16 cellular contexts compared by ENCODE assay signal in the genomic region with DNA sequence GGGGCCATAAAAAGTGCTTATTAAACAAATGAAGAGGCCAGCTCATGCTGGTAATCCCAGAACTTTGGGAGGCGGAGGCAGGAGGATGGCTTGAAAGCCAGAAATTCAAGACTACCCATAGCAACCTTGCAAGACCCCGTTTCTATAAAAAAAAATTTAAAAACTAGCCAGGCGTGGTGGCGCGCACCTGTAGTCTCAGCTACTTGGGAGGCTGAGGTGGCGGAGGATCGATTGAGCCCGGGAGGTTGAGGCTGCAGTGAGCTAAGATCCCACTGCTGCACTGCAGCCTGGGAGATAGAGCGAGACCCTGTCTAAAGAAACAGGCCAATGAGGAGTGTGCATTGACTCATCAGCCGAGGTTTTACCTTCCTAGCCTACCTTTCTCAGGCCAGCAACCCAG. TPM values are rescaled to one million over a fixed set of nuclear protein-coding genes. Genes with fewer than 3 reads are reported as not detected.
DNase-seq lines count a peak whose midpoint lies in the region; ATAC-seq and TF ChIP-seq lines count a peak whose summit lies in the region.
"Had no signal": no experiment of that assay in that cellular context is flagged by ENCODE, and none has a peak within 500 bp of the region (broad histone marks: within the 10 kb centered on the region; RNA-seq: fewer than 3 reads in every experiment).

No MANE protein-coding gene starts in this region.

- no peak overlapping the region for H3K4me3 ChIP-seq in right atrium auricular region
- H3K4me3 ChIP-seq in heart right ventricle = no peak overlapping the region
- no peak overlapping the region for H3K4me3 ChIP-seq in lung
- H3K4me3 ChIP-seq in spleen = no peak overlapping the region
- H3K4me3 ChIP-seq: A549 had no signal

- H3K9me3 ChIP-seq in right atrium auricular region = no peaks in the 10 kb centered on the region
- no peaks in the 10 kb centered on the region for H3K9me3 ChIP-seq in heart right ventricle
- H3K9me3 ChIP-seq in lung (ENCODE audit: control insufficient read depth in 2 of 2, insufficient read depth in 1 of 2, low read length in 1 of 2) = no peaks in the 10 kb centered on the region
- no peaks in the 10 kb centered on the region for H3K9me3 ChIP-seq in spleen
- H3K9me3 ChIP-seq: A549 had no signal

- no peak for TF ChIP-seq POLR2A in spleen (IDR thresholded peaks at IDR 0.05)

- H3K36me3 ChIP-seq in right atrium auricular region (peaks cover 20% of the 10 kb centered on the region), heart right ventricle (peaks cover 0 to 71% (median 14%) of the 10 kb centered on the region in 9 donors), lung (ENCODE audit: control insufficient read depth in 2 of 2, insufficient read depth in 2 of 2, low read length in 2 of 2) (peaks cover 15 to 27% of the 10 kb centered on the region in 2 donors), spleen (peaks cover 4 to 85% (median 27%) of the 10 kb centered on the region in 6 donors)

- H3K4me1 ChIP-seq in right atrium auricular region = no peaks in the 10 kb centered on the region
- H3K4me1 ChIP-seq in heart right ventricle = no peaks in the 10 kb centered on the region
- no peaks in the 10 kb centered on the region for H3K4me1 ChIP-seq in lung (ENCODE audit: control insufficient read depth in 2 of 2, insufficient read depth in 2 of 2, low read length in 2 of 2)
- H3K4me1 ChIP-seq in spleen = no peaks in the 10 kb centered on the region
- H3K4me1 ChIP-seq: A549 had no signal

- H3K27me3 ChIP-seq in right atrium auricular region (no peaks in the 10 kb centered on the region), heart right ventricle (no peaks in the 10 kb centered on the region), lung (ENCODE audit: control insufficient read depth, insufficient read depth) (no peaks in the 10 kb centered on the region), spleen (replicated peaks in 1 of 7) (no peaks in the 10 kb centered on the region)

- intact Hi-C loops in heart right ventricle (cut with DNase I) = no loop called here
- intact Hi-C loops in spleen (cut with DNase I; ENCODE audit: low total_unique reads) = no loop called here

- H3K27ac ChIP-seq in right atrium auricular region = no peak overlapping the region
- no peak overlapping the region for H3K27ac ChIP-seq in heart right ventricle
- no peak overlapping the region for H3K27ac ChIP-seq in lung (ENCODE audit: low read depth in 1 of 2, low read length in 1 of 2)
- no peak overlapping the region for H3K27ac ChIP-seq in spleen
- H3K27ac ChIP-seq: A549, KMS-11 had no signal

- WGBS in heart right ventricle, 2 donors = 98 to 100% methylated on average over 10 of the region's 10 CpGs
- 96 to 97% methylated on average over 10 of the region's 10 CpGs for WGBS in lung, 2 donors
- 95 to 98% (median 96%) methylated on average over 10 of the region's 10 CpGs for WGBS in spleen, 5 donors

- peak; percentile 11 for DNase-seq in right atrium auricular region (ENCODE audit: low spot score)
- no peak for DNase-seq in heart right ventricle
- peak; percentile 15 for DNase-seq in lung (ENCODE audit: low spot score)
- DNase-seq in spleen = peak; percentile 36
- DNase-seq in NCI-H774 (lab: John Stamatoyannopoulos, UW) = no peak
- DNase-seq in NCI-H1436 (lab: John Stamatoyannopoulos, UW) = no peak
- no peak for DNase-seq in kidney glomerular epithelial cell (lab: John Stamatoyannopoulos, UW)
- DNase-seq: NCI-H1105, NCI-H2081, NCI-H2171, NCI-H345, NCI-H524 treated with DMSO at 0.1 percent for 48 hours, SHP77 had no signal

- TF ChIP-seq CTCF in right atrium auricular region (IDR thresholded peaks at IDR 0.05) = no peak
- TF ChIP-seq CTCF in heart right ventricle (IDR thresholded peaks at IDR 0.05) = no peak
- no peak for TF ChIP-seq CTCF in lung (IDR thresholded peaks at IDR 0.05; ENCODE audit: control extremely low read depth, extremely low read depth)
- TF ChIP-seq CTCF in spleen (IDR thresholded peaks at IDR 0.05 in 8 of 11, conservative IDR thresholded peaks at IDR 0.05 in 3 of 11) = no peak

- no peak for ATAC-seq in heart right ventricle
- no peak for ATAC-seq in lung (ENCODE audit: insufficient read depth, low FRiP score)
- ATAC-seq: A549, SK-N-SH treated with all-trans-retinoic acid at 6 μM for 48 hours had no signal

RNA-seq across cellular contexts. Expression of gene NPEPL1, which starts 15.2 kb away (rescaled TPM):
- total RNA-seq in right atrium auricular region = 10 to 100 TPM; 12.2 to 14.1 TPM
- 10 to 100 TPM; 23.1 to 35.9 (median 29.9) TPM for total RNA-seq in heart right ventricle
- 10 to 100 TPM; 16.7 to 46.7 TPM for polyA plus RNA-seq in heart right ventricle
- total RNA-seq in lung = 10 to 100 TPM; 24.3 to 46.2 TPM
- 10 to 100 TPM; 36.4 to 46.0 TPM for polyA plus RNA-seq in lung
- 10 to 100 TPM; 31.7 to 61.7 (median 56.4) TPM for total RNA-seq in spleen
- polyA plus RNA-seq in spleen = 10 to 100 TPM; 19.3 to 56.7 (median 50.6) TPM

RNA-seq across cellular contexts. Expression of gene STX16, which starts 56.7 kb away (rescaled TPM):
- total RNA-seq in right atrium auricular region (10 to 100 TPM; 20.9 to 26.1 TPM), heart right ventricle (10 to 100 TPM; 25.3 to 33.9 (median 27.0) TPM), lung (10 to 100 TPM; 51.9 to 85.2 TPM), spleen (100 to 1,000 TPM in 1 of 7 donors, 10 to 100 TPM in 6; 62.6 to 105 (median 83.6) TPM)
- polyA plus RNA-seq in heart right ventricle (10 to 100 TPM; 17.1 to 57.6 TPM), lung (10 to 100 TPM; 37.1 to 42.0 TPM), spleen (10 to 100 TPM; 34.4 to 47.3 (median 43.5) TPM)

Comparison
In these comparisons a context has a peak if more than half of its experiments do, and no peak if none do; other contexts are left out.
1. DNase-seq: peak in right atrium auricular region (single experiment), lung (single experiment) and spleen (single experiment); none in heart right ventricle (0 of 2), NCI-H774 (single experiment), NCI-H1436 (single experiment) and kidney glomerular epithelial cell (single experiment).